8 cellular contexts compared by ENCODE assay signal in the genomic region with DNA sequence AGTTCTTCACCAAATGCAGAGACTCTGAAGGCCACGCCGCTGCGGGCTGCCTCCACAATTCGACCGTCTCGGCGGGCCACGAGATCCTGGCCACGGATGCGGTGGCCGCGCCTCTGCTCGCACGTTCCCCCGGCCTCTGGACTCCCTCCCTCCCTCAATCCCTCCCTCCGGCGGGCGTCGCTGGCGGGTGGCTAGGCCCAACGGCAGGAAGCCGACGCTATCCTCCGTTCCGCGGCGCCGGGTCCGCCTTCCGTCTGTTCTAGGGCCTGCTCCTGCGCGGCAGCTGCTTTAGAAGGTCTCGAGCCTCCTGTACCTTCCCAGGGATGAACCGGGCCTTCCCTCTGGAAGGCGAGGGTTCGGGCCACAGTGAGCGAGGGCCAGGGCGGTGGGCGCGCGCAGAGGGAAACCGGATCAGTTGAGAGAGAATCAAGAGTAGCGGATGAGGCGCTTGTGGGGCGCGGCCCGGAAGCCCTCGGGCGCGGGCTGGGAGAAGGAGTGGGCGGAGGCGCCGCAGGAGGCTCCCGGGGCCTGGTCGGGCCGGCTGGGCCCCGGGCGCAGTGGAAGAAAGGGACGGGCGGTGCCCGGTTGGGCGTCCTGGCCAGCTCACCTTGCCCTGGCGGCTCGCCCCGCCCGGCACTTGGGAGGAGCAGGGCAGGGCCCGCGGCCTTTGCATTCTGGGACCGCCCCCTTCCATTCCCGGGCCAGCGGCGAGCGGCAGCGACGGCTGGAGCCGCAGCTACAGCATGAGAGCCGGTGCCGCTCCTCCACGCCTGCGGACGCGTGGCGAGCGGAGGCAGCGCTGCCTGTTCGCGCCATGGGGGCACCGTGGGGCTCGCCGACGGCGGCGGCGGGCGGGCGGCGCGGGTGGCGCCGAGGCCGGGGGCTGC. TPM values are rescaled to one million over a fixed set of nuclear protein-coding genes. Genes with fewer than 3 reads are reported as not detected.
DNase-seq lines count a peak whose midpoint lies in the region; ATAC-seq and TF ChIP-seq lines count a peak whose summit lies in the region.

A gene with protein sequence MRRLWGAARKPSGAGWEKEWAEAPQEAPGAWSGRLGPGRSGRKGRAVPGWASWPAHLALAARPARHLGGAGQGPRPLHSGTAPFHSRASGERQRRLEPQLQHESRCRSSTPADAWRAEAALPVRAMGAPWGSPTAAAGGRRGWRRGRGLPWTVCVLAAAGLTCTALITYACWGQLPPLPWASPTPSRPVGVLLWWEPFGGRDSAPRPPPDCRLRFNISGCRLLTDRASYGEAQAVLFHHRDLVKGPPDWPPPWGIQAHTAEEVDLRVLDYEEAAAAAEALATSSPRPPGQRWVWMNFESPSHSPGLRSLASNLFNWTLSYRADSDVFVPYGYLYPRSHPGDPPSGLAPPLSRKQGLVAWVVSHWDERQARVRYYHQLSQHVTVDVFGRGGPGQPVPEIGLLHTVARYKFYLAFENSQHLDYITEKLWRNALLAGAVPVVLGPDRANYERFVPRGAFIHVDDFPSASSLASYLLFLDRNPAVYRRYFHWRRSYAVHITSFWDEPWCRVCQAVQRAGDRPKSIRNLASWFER (plus strand): TSS at position 227 of the 887 bp plus-strand sequence. CDS start 213 bp downstream, at position 440.

- H3K4me1 ChIP-seq in right lobe of liver = no peaks in the 10 kb centered on the region

- peak within 1 kb of the TSS; percentile 86 to 95 (median 88) for H3K27ac ChIP-seq in right lobe of liver

- H3K9me3 Mint-ChIP-seq in dendritic cell treated with granulocyte-macrophage colony-stimulating factor and Interleukin-4, amounts not matched to agents 40 ng/mL and 50 ng/mL, for 4 days = no peaks in the 10 kb centered on the region

- no peaks in the 10 kb centered on the region for H3K27me3 ChIP-seq in right lobe of liver

- H3K27ac Mint-ChIP-seq in dendritic cell treated with granulocyte-macrophage colony-stimulating factor and Interleukin-4, amounts not matched to agents 40 ng/mL and 50 ng/mL, for 4 days = peak within 1 kb of the TSS; percentile 98

- H3K4me1 Mint-ChIP-seq in dendritic cell treated with granulocyte-macrophage colony-stimulating factor and Interleukin-4, amounts not matched to agents 40 ng/mL and 50 ng/mL, for 4 days (ENCODE audit: low read depth) = peaks cover 45% of the 10 kb centered on the region

- intact Hi-C loops in dendritic cell treated with granulocyte-macrophage colony-stimulating factor and Interleukin-4, amounts not matched to agents 40 ng/mL and 50 ng/mL, for 4 days (cut with micrococcal nuclease) = loop anchor here (5.0 kb wide), 1 partner anchor 1017 kb away; no protein-coding TSS in a partner anchor
- intact Hi-C loops in right lobe of liver (cut with DNase I) = no loop called here

- ATAC-seq in GM18873 (IDR thresholded peaks at IDR 0.05; ENCODE audit: low FRiP score, unreplicated experiment) = peak; percentile 86
- ATAC-seq in HG03135 (IDR thresholded peaks at IDR 0.05; ENCODE audit: unreplicated experiment) = peak; percentile 78
- peak; percentile 94 to 97 (median 95) for ATAC-seq in right lobe of liver

- DNase-seq in AG20443 (ENCODE audit: low spot score) (peak; percentile 90), NCI-H460 (ENCODE audit: extremely low read depth, low read depth) (peak; percentile 69), right lobe of liver (peak; percentile 92 to 93 (median 93))
- peak; percentile 54 to 55 for DNase-seq in activated CD4-positive, alpha-beta T cell treated with anti-CD3 and anti-CD28 coated beads, Interleukin-2, amount 50 U/mL, for 24 hours (ENCODE audit: low read depth in 1 of 2, low spot score in 1 of 2)
- DNase-seq in stimulated activated CD4-positive, alpha-beta T cell treated with anti-CD3 and anti-CD28 coated beads, Interleukin-4, amount 100 ng/mL, for 48 hours (ENCODE audit: low read depth in 2 of 2) = peak; percentile 71 to 76

- no peaks in the 10 kb centered on the region for H3K27me3 Mint-ChIP-seq in dendritic cell treated with granulocyte-macrophage colony-stimulating factor and Interleukin-4, amounts not matched to agents 40 ng/mL and 50 ng/mL, for 4 days

- H3K4me3 Mint-ChIP-seq in dendritic cell treated with granulocyte-macrophage colony-stimulating factor and Interleukin-4, amounts not matched to agents 40 ng/mL and 50 ng/mL, for 4 days = peak within 1 kb of the TSS; percentile 93

- H3K4me3 ChIP-seq in right lobe of liver = peak within 1 kb of the TSS; percentile 61 to 73 (median 65)

- peak; percentile 86 for TF ChIP-seq POLR2A in right lobe of liver (IDR thresholded peaks at IDR 0.05)

- H3K36me3 Mint-ChIP-seq in dendritic cell treated with granulocyte-macrophage colony-stimulating factor and Interleukin-4, amounts not matched to agents 40 ng/mL and 50 ng/mL, for 4 days (ENCODE audit: low read depth) = peaks cover 23% of the 10 kb centered on the region

- no peaks in the 10 kb centered on the region for H3K9me3 ChIP-seq in right lobe of liver

- WGBS in right lobe of liver (ENCODE audit: insufficient coverage, low coverage, low lambda C conversion rate, missing lambda C conversion rate) = 3% methylated on average over 33 of the region's 101 CpGs

- no peak for TF ChIP-seq CTCF in right lobe of liver (IDR thresholded peaks at IDR 0.05)

- no peaks in the 10 kb centered on the region for H3K36me3 ChIP-seq in right lobe of liver

RNA-seq across cellular contexts. Expression of the gene that starts here (rescaled TPM):
- 3.2 and 3.5 TPM in 2 replicates for total RNA-seq in NCI-H460 (2014; rRNA removed; shearing (Covaris generic))
- 4.1 and 4.4 TPM in 2 replicates for polyA plus RNA-seq in NCI-H460 (2014; cell fraction: nucleus; rRNA removed)
- total RNA-seq in right lobe of liver = 1 to 10 TPM in 5 of 6 experiments, under 1 TPM in 1; 0.90 to 3.1 (median 2.0) TPM

Comparison
In these comparisons a context has a peak if more than half of its experiments do, and no peak if none do; other contexts are left out.
1. Peak in every context shown above with its lines: DNase-seq, ATAC-seq, H3K4me3 ChIP-seq and H3K27ac ChIP-seq.